In genomic region chr21:16533692-16534407, GRCh38 we compare ENCODE assay signal across 11 cellular contexts.
DNase-seq lines count a peak whose midpoint lies in the region; ATAC-seq and TF ChIP-seq lines count a peak whose summit lies in the region.
"Had no signal": no experiment of that assay in that cellular context is flagged by ENCODE, and none has a peak within 500 bp of the region (broad histone marks: within the 10 kb centered on the region; RNA-seq: fewer than 3 reads in every experiment).

No MANE protein-coding gene starts in this region.

- intact Hi-C loops in right lobe of liver (cut with DNase I): no loop called here

- H3K9me3 ChIP-seq in right lobe of liver: no peaks in the 10 kb centered on the region
- H3K9me3 ChIP-seq in thoracic aorta: no peaks in the 10 kb centered on the region

- H3K36me3 ChIP-seq in right lobe of liver: no peaks in the 10 kb centered on the region
- no peaks in the 10 kb centered on the region for H3K36me3 ChIP-seq in thoracic aorta

- ATAC-seq in right lobe of liver (peak in 1 of 4 donors; percentile 2), thoracic aorta (ENCODE audit: insufficient number of reproducible peaks, low FRiP score, low read depth) (no peak), HG02870 (IDR thresholded peaks at IDR 0.05; ENCODE audit: unreplicated experiment) (no peak), HG03139 (IDR thresholded peaks at IDR 0.05; ENCODE audit: unreplicated experiment) (no peak)

- H3K27ac ChIP-seq in cingulate gyrus (ENCODE audit: low read depth, low read length) (peak overlapping the region; percentile 92), right lobe of liver (peak overlapping the region; percentile 87 to 88 (median 88)), thoracic aorta (peak overlapping the region; percentile 68 to 82)

- H3K4me3 ChIP-seq in right lobe of liver: peak overlapping the region; percentile 25 to 48 (median 38)
- H3K4me3 ChIP-seq in thoracic aorta: peak overlapping the region; percentile 77

- H3K4me1 ChIP-seq in right lobe of liver (peaks cover 0 to 21% (median 4%) of the 10 kb centered on the region in 4 donors), thoracic aorta (ENCODE audit: control insufficient read depth in 1 of 2, low read depth in 2 of 2) (peaks cover 7 to 37% of the 10 kb centered on the region in 2 donors)

- no peak for TF ChIP-seq POLR2A in right lobe of liver (IDR thresholded peaks at IDR 0.05)

- WGBS in right lobe of liver (ENCODE audit: insufficient coverage, low coverage, low lambda C conversion rate, missing lambda C conversion rate): 40% methylated on average over 8 of the region's 9 CpGs

- TF ChIP-seq CTCF in right lobe of liver (IDR thresholded peaks at IDR 0.05) (no peak), thoracic aorta (IDR thresholded peaks at IDR 0.05) (no peak)

- H3K27me3 ChIP-seq in right lobe of liver (no peaks in the 10 kb centered on the region), thoracic aorta (replicated peaks; ENCODE audit: insufficient read depth) (no peaks in the 10 kb centered on the region)

- peak; percentile 78 to 81 for DNase-seq in NCI-H524 (lab: John Stamatoyannopoulos, UW)
- no peak for DNase-seq in right lobe of liver
- DNase-seq in thoracic aorta (ENCODE audit: low spot score): no peak
- no peak for DNase-seq in ureter (ENCODE audit: low spot score)
- DNase-seq in dedifferentiated amniotic fluid mesenchymal stem cell (ENCODE audit: extremely low spot score): no peak
- DNase-seq: GF-D8, NCI-H1436, T-helper 1 cell had no signal

Comparison
In these comparisons a context has a peak if more than half of its experiments do, and no peak if none do; other contexts are left out.
1. DNase-seq: peak in NCI-H524 (2 of 2); none in right lobe of liver (0 of 3), thoracic aorta (single experiment), ureter (single experiment) and dedifferentiated amniotic fluid mesenchymal stem cell (single experiment).
2. Peak in every context shown above with its lines, with median percentiles within 50 percentile points of each other: H3K27ac ChIP-seq.